ENCODE assay signal across 14 cellular contexts in the genomic region with DNA sequence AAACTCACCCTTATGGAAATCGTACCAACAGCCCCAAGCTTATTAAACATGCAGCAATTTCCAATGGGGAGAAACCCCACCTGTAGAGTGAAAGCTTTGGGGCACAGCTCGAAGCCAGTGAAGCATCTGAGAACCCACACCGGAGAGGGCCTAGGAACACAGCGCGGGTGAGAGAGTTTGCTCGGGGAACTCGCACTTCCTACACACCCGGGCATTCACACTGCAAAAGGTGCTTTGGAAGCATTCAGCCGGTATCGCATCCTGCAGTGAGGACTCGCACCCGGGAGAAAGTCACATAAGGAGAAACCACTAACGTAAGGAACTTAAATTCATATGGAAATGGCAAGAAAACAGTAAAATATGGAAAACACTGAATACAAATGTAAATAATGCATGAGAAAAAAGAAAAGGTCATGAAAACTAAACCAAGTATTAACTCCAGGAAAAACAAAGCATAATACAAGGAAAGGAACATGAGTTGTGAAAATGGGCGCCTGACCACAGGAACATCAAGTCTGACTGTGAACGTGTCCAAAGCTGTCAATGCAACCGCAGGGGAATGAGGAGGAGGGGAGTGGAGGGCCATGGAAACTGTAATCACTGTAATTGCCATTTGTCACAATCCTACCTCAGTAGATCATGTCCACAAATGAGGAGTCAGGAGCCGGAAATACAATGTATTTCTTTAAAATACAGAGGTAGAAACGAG.
"Had no signal": no experiment of that assay in that cellular context is flagged by ENCODE, and none has a peak within 500 bp of the region (broad histone marks: within the 10 kb centered on the region; RNA-seq: fewer than 3 reads in every experiment).

No MANE protein-coding gene starts in this region.

- ATAC-seq: left colon; mucosa of descending colon; naive thymus-derived CD8-positive, alpha-beta T cell; stimulated activated naive CD8-positive, alpha-beta T cell treated with anti-CD3 and anti-CD28 coated beads, Interleukin-15, Interleukin-2, amounts not matched to agents 100 U/mL and 50 U/mL, for 24 hours had no signal

- H3K36me3 ChIP-seq: colonic mucosa, transverse colon had no signal

- DNase-seq: activated CD4-positive, alpha-beta T cell treated with anti-CD3 and anti-CD28 coated beads for 48 hours; activated CD8-positive, alpha-beta memory T cell treated with anti-CD3 and anti-CD28 coated beads, Interleukin-2, amount 50 U/mL, for 48 hours; activated naive CD4-positive, alpha-beta T cell treated with Interleukin-2 at 50 U/mL for 16 hours; aorta; foreskin melanocyte; left colon; mucosa of descending colon; naive thymus-derived CD8-positive, alpha-beta T cell; small intestine; stimulated activated CD4-positive, alpha-beta T cell treated with anti-CD3 and anti-CD28 coated beads, Interleukin-4, amount 100 ng/mL, for 24 hours; stimulated activated naive CD8-positive, alpha-beta T cell treated with anti-CD3 and anti-CD28 coated beads, Interleukin-15, Interleukin-2, amounts not matched to agents 100 U/mL and 50 U/mL, for 24 hours; transverse colon had no signal

- H3K4me3 ChIP-seq: colonic mucosa, mucosa of descending colon, transverse colon, vagina had no signal

- H3K4me1 ChIP-seq: colonic mucosa, transverse colon, vagina had no signal

- H3K27ac ChIP-seq: colonic mucosa, transverse colon, vagina had no signal

- H3K9me3 ChIP-seq: colonic mucosa, mucosa of descending colon, transverse colon, vagina had no signal

- H3K27me3 ChIP-seq: colonic mucosa, transverse colon, vagina had no signal
